ENCODE assay signal across 8 cellular contexts in the genomic region with DNA sequence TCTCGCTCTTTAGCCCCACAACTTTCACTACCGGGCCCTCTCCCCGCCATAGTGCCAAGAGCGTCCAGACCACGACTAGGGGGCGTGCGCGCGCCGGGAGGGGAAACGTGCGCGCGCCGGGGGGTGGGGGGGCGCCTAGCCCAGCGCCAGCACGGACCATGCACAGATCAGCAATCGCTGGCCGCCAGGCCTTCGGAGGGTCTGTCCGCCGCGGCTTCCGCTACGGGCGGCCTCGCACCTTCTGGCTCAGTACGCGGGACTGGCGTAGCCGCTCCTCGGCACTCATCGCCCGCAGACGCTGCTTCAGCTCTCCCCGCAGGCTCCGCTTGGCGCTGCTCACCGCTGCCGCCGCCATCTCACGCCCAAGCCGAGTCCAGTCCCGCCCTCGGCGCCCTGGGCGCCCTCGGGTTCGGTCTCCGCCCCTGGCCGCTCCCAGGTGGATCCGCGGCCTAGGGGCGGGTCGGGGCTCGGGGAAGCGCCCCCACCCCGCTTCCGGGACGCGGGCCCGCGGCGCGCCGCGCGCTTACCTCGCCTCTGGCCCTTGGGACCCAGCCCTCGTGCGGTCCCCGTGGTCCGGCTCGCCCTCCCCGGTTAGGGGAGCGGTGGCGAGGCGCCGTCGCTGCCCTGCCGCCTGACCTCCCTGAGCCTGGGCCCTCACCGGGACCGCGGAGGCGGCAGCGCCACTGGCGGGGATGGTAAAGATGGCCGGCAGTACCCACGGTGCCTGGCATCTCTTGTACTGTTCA. TPM values are rescaled to one million over a fixed set of nuclear protein-coding genes. Genes with fewer than 3 reads are reported as not detected.
DNase-seq lines count a peak whose midpoint lies in the region; ATAC-seq and TF ChIP-seq lines count a peak whose summit lies in the region.

A gene (minus strand): TSS at position 381 of the 746 bp plus-strand sequence. CDS start 26 bp downstream, at position 355.

- peak within 1 kb of the TSS; percentile 99 to 100 (median 100) for H3K27ac Mint-ChIP-seq in naive thymus-derived CD8-positive, alpha-beta T cell

- H2AK9ac ChIP-seq in IMR-90 (replicated peaks; ENCODE audit: low read depth, low read length, poor library complexity): peak within 1 kb of the TSS; percentile 83

- H3K18ac ChIP-seq in IMR-90 (ENCODE audit: low read depth, low read length): peak within 1 kb of the TSS; percentile 87

- peak within 1 kb of the TSS; percentile 83; the same call in 1 of the 2 replicates for H3K23ac ChIP-seq in IMR-90 (ENCODE audit: low read depth, low read length)

- ATAC-seq in GM21528 (IDR thresholded peaks at IDR 0.05; ENCODE audit: low FRiP score, unreplicated experiment) (peak; percentile 77), IMR-90 (ENCODE audit: low read depth) (peak; percentile 94)
- ATAC-seq in naive thymus-derived CD8-positive, alpha-beta T cell: peak; percentile 87 to 88

- H3K4me1 Mint-ChIP-seq in naive thymus-derived CD8-positive, alpha-beta T cell: peaks cover 23 to 46% (median 35%) of the 10 kb centered on the region in 4 donors

- peak within 1 kb of the TSS; percentile 100 for H2AFZ ChIP-seq in IMR-90 (replicated peaks; ENCODE audit: low read length, poor library complexity)
- peak within 1 kb of the TSS; percentile 95 for H2AFZ ChIP-seq in fibroblast of lung (ENCODE audit: low read length)

- 1% methylated on average over 47 of the region's 90 CpGs; no CpG with 5 or more reads in 1 of the 2 experiments for WGBS in IMR-90 (ENCODE audit: extremely low coverage in 2 of 2, insufficient read length in 1 of 2), 2 experiments

- H2BK20ac ChIP-seq in IMR-90 (ENCODE audit: low read depth, low read length): no peak within 1 kb of the TSS

- peaks cover 0 to 18% (median 6%) of the 10 kb centered on the region in 3 donors for H3K36me3 Mint-ChIP-seq in naive thymus-derived CD8-positive, alpha-beta T cell

- peak within 1 kb of the TSS; percentile 71 to 98 for H4K8ac ChIP-seq in IMR-90 (ENCODE audit: low read depth in 2 of 2, low read length in 2 of 2)

- H2BK5ac ChIP-seq in IMR-90 (ENCODE audit: low read depth, low read length, poor library complexity, severe bottlenecking): peak within 1 kb of the TSS; percentile 71

- H3K4me3 ChIP-seq in IMR-90 (ENCODE audit: insufficient read depth, low read depth, low read length) (peak within 1 kb of the TSS; percentile 83), Peyer's patch (peak within 1 kb of the TSS; percentile 59 to 91 (median 74)), fibroblast of lung (replicated peaks in 1 of 4; ENCODE audit: control extremely low read depth in 1 of 4, insufficient read depth in 1 of 4, low read depth in 3 of 4, low read length in 4 of 4) (peak within 1 kb of the TSS; percentile 62 to 72 (median 68))

- peak within 1 kb of the TSS; percentile 95 for H4K5ac ChIP-seq in IMR-90 (ENCODE audit: low read depth, low read length)

- peak within 1 kb of the TSS; percentile 41 for H2AK5ac ChIP-seq in IMR-90 (ENCODE audit: low read depth, low read length)

- peaks cover 7 to 22% of the 10 kb centered on the region in 2 experiments; a peak in 3 of 4 replicates for H3K79me1 ChIP-seq in IMR-90 (ENCODE audit: low read depth in 1 of 2, low read length in 2 of 2)

- peak; percentile 52 for TF ChIP-seq CTCF in IMR-90 (conservative IDR thresholded peaks at IDR 0.05; ENCODE audit: low read depth, low read length)
- peak; percentile 25 to 59 (median 45) for TF ChIP-seq CTCF in Peyer's patch (IDR thresholded peaks at IDR 0.05)
- TF ChIP-seq CTCF in fibroblast of lung (conservative IDR thresholded peaks at IDR 0.05 in 1 of 2, IDR thresholded peaks at IDR 0.05 in 1 of 2; ENCODE audit: low read depth in 1 of 2, low read length in 2 of 2): peak; percentile 37 to 46

- peak within 1 kb of the TSS; percentile 79 for H4K91ac ChIP-seq in IMR-90 (ENCODE audit: insufficient read depth, low read depth, low read length)

- H3K9ac ChIP-seq in IMR-90 (ENCODE audit: low read depth, low read length) (peak within 1 kb of the TSS; percentile 94), fibroblast of lung (ENCODE audit: insufficient read depth, low read length) (peak within 1 kb of the TSS; percentile 87)

- TF ChIP-seq POLR2A in IMR-90 (IDR thresholded peaks at IDR 0.05; ENCODE audit: low read depth, low read length): peak; percentile 70; the same call in 1 of the 2 replicates
- peak; percentile 82 to 87 for TF ChIP-seq POLR2A in Peyer's patch (IDR thresholded peaks at IDR 0.05)

- peak; percentile 59 for DNase-seq in DMS79 treated with DMSO at 0.1 percent for 48 hours (lab: John Stamatoyannopoulos, UW)
- peak; percentile 56 for DNase-seq in IMR-90
- DNase-seq in Peyer's patch: peak; percentile 85 to 94 (median 90)
- peak; percentile 60 to 68 for DNase-seq in activated T-helper 1 cell treated with anti-CD3 and anti-CD28 coated beads, Interleukin-2, amount 50 U/mL, for 16 hours (ENCODE audit: low read depth in 1 of 2, low spot score in 1 of 2)
- peak; percentile 67 to 74 for DNase-seq in fibroblast of lung (ENCODE audit: low read depth in 2 of 2)
- DNase-seq in naive thymus-derived CD8-positive, alpha-beta T cell: peak; percentile 70 to 90 (median 77)
- DNase-seq in stimulated activated naive CD4-positive, alpha-beta T cell (lab: John Stamatoyannopoulos, UW): peak; percentile 58 to 93 (median 82)

- peak within 1 kb of the TSS; percentile 85 for H3K4ac ChIP-seq in IMR-90 (ENCODE audit: low read depth, low read length)

- peak within 1 kb of the TSS; percentile 38; the same call in 2 of the 3 replicates for H2BK15ac ChIP-seq in IMR-90 (ENCODE audit: low read depth, low read length)

- peak within 1 kb of the TSS; percentile 89 for H3K4me2 ChIP-seq in IMR-90 (ENCODE audit: low read depth, low read length)
- H3K4me2 ChIP-seq in fibroblast of lung (ENCODE audit: extremely low read depth, insufficient read depth, low read length): peak within 1 kb of the TSS; percentile 89

- H3K9me3 ChIP-seq in IMR-90 (ENCODE audit: control insufficient read depth, insufficient read depth, low read length) (no peaks in the 10 kb centered on the region), Peyer's patch (no peaks in the 10 kb centered on the region), fibroblast of lung (ENCODE audit: control insufficient read depth, insufficient read depth, low read depth, low read length) (no peaks in the 10 kb centered on the region)

- TF ChIP-seq RAD21 in IMR-90 (IDR thresholded peaks at IDR 0.05; ENCODE audit: low read length): peak; percentile 31; the same call in 1 of the 2 replicates

- H3K9me3 Mint-ChIP-seq in naive thymus-derived CD8-positive, alpha-beta T cell: no peaks in the 10 kb centered on the region

- peak within 1 kb of the TSS; percentile 66 for H2BK120ac ChIP-seq in IMR-90 (ENCODE audit: low read depth, low read length)

- peak within 1 kb of the TSS; percentile 85 to 100 (median 98) for H3K4me3 Mint-ChIP-seq in naive thymus-derived CD8-positive, alpha-beta T cell

- H3K27me3 Mint-ChIP-seq in naive thymus-derived CD8-positive, alpha-beta T cell: no peaks in the 10 kb centered on the region

- intact Hi-C loops in IMR-90 (cut with micrococcal nuclease): loop anchor here (1.0 to 5.0 kb wide), 2 partner anchors 96 to 275 kb away; no protein-coding TSS in a partner anchor

- POLR2A ChIA-PET in IMR-90 (lab: Charles Lee; ENCODE audit: unreplicated experiment): no interaction called here
- POLR2A ChIA-PET in naive thymus-derived CD8-positive, alpha-beta T cell (lab: Charles Lee): interaction anchor here (0.8 to 6.2 kb wide), 12 partner anchors 10 to 1091 kb away, joined by 3 to 170 read pairs (median 6); a partner anchor contains a TSS

- in situ Hi-C loops in IMR-90 (cut with MboI; ENCODE audit: low sequenced_read_pairs): no loop called here

- H3K56ac ChIP-seq in IMR-90 (ENCODE audit: extremely low read depth, insufficient read depth, low read length): peak within 1 kb of the TSS; percentile 81; the same call in 1 of the 2 replicates

- dilution Hi-C loops in IMR-90 (cut with HindIII; ENCODE audit: low sequenced_read_pairs, unreplicated experiment): no loop called here

- CTCF ChIA-PET in IMR-90 (lab: Yijun Ruan, JAX): no interaction called here

- H3K79me2 ChIP-seq in fibroblast of lung (ENCODE audit: control insufficient read depth, insufficient read depth, low read length): no peaks in the 10 kb centered on the region

- no peaks in the 10 kb centered on the region for H3K36me3 ChIP-seq in IMR-90 (ENCODE audit: control insufficient read depth, insufficient read depth, low read length)
- H3K36me3 ChIP-seq in Peyer's patch: peaks cover 0 to 8% (median 0%) of the 10 kb centered on the region in 3 donors
- no peaks in the 10 kb centered on the region for H3K36me3 ChIP-seq in fibroblast of lung (ENCODE audit: control insufficient read depth, insufficient read depth, low read length)

- H3K27ac ChIP-seq in IMR-90 (ENCODE audit: insufficient read depth, low read length) (peak within 1 kb of the TSS; percentile 88), Peyer's patch (peak within 1 kb of the TSS; percentile 93 to 97 (median 96)), fibroblast of lung (ENCODE audit: insufficient read depth, low read length) (peak within 1 kb of the TSS; percentile 85)

- H3K14ac ChIP-seq in IMR-90 (replicated peaks; ENCODE audit: low read depth, low read length): peak within 1 kb of the TSS; percentile 77

- H3K4me1 ChIP-seq in IMR-90 (ENCODE audit: control insufficient read depth, insufficient read depth, low read length) (peaks cover 8% of the 10 kb centered on the region), Peyer's patch (peaks cover 0 to 8% (median 0%) of the 10 kb centered on the region in 4 donors), fibroblast of lung (ENCODE audit: control insufficient read depth, extremely low read depth, insufficient read depth, low read length) (peaks cover 10% of the 10 kb centered on the region)

- peaks cover 7% of the 10 kb centered on the region for H3K9me1 ChIP-seq in IMR-90 (ENCODE audit: insufficient read depth, low read length)

- H3K27me3 ChIP-seq in IMR-90 (ENCODE audit: control insufficient read depth, insufficient read depth, low read length) (no peaks in the 10 kb centered on the region), Peyer's patch (no peaks in the 10 kb centered on the region), fibroblast of lung (ENCODE audit: control insufficient read depth, insufficient read depth, low read length) (no peaks in the 10 kb centered on the region)

- no peaks in the 10 kb centered on the region for H4K20me1 ChIP-seq in IMR-90 (ENCODE audit: insufficient read depth, low read length)
- no peaks in the 10 kb centered on the region for H4K20me1 ChIP-seq in fibroblast of lung (ENCODE audit: control insufficient read depth, extremely low read depth, insufficient read depth, low read length)

- no TSS peak for BruUV-seq in IMR-90 (replicated peaks; lab: Mats Ljungman, UMichigan)

RNA-seq across cellular contexts. Expression of the gene that starts here (rescaled TPM):
- total RNA-seq in IMR-90 (2012; rRNA removed) (6.3 and 8.3 TPM in 2 replicates), Peyer's patch (10 to 100 TPM in 3 of 4 donors, not detected in 1; 26.7 to 49.9 (median 29.8) TPM), fibroblast of lung (17.5 and 21.6 TPM in 2 replicates)
- polyA plus RNA-seq in IMR-90 (2012; rRNA removed) (5.5 and 6.3 TPM in 2 replicates), fibroblast of lung (9.5 and 18.8 TPM in 2 replicates)
- 1.7 and 6.5 TPM in 2 replicates for polyA plus RNA-seq in IMR-90 (2012; cell fraction: cytosol; rRNA removed)
- 2.7 and 6.4 TPM in 2 replicates for polyA plus RNA-seq in IMR-90 (2012; cell fraction: nucleus; rRNA removed; ENCODE audit: low replicate concordance)
- polyA plus RNA-seq in fibroblast of lung (2012): 11.0 and 18.4 TPM in 2 replicates
- not detected in 2 replicates for polyA minus RNA-seq in fibroblast of lung (ENCODE audit: low replicate concordance)
- total RNA-seq in naive thymus-derived CD8-positive, alpha-beta T cell: 10 to 100 TPM; 31.0 to 33.6 TPM
- polyA plus RNA-seq in naive thymus-derived CD8-positive, alpha-beta T cell: 100 to 1,000 TPM in 1 of 3 donors, 10 to 100 TPM in 2; 82.6 to 106 (median 85.4) TPM

Comparison
In these comparisons a context has a peak if more than half of its experiments do, and no peak if none do; other contexts are left out.
1. Peak in every context shown above with its lines: DNase-seq, ATAC-seq, H3K4me3 ChIP-seq and H3K27ac ChIP-seq.